In genomic region chr1:31815752-31816484, GRCh38 we compare ENCODE assay signal across 1 cellular context.
TF ChIP-seq lines count a peak whose summit lies in the region.

TSS of gene SPOCD1 (minus strand) at chr1:31816022. CDS start at chr1:31815333, 689 bp downstream.

TF ChIP-seq in K562, 482 proteins besides CTCF, POLR2A, EP300 and RAD21 (continued from another document and continues in another):
- TF ChIP-seq BCLAF1 (IDR thresholded peaks at IDR 0.05; ENCODE audit: borderline replicate concordance in 1 of 2, control insufficient read depth in 1 of 2, low read depth in 2 of 2, low read length in 1 of 2), result no peak
- TF ChIP-seq RBM15 (IDR thresholded peaks at IDR 0.05; ENCODE audit: insufficient read depth, low read length), result no peak
- peak; percentile 68 for TF ChIP-seq L3MBTL2 (IDR thresholded peaks at IDR 0.05)
- TF ChIP-seq SAFB2 (IDR thresholded peaks at IDR 0.05; ENCODE audit: borderline replicate concordance, low read depth, low read length, severe bottlenecking), result no peak
- TF ChIP-seq E2F3 (CRISPR knock-in tag; IDR thresholded peaks at IDR 0.05), result no peak
- TF ChIP-seq LARP7 (IDR thresholded peaks at IDR 0.05), result no peak
- TF ChIP-seq FOXA3 (CRISPR knock-in tag; conservative IDR thresholded peaks at IDR 0.05 in 1 of 2, IDR thresholded peaks at IDR 0.05 in 1 of 2), result no peak
- no peak for TF ChIP-seq ZNF124 (CRISPR knock-in tag; IDR thresholded peaks at IDR 0.05)
- TF ChIP-seq ELF2 (CRISPR knock-in tag; IDR thresholded peaks at IDR 0.05), result peak; percentile 68
- TF ChIP-seq ZNF695 (CRISPR knock-in tag; IDR thresholded peaks at IDR 0.05), result no peak
- no peak for TF ChIP-seq MCM3 (IDR thresholded peaks at IDR 0.05)
- TF ChIP-seq CBX1 (IDR thresholded peaks at IDR 0.05; ENCODE audit: low read depth), result peak; percentile 99
- peak; percentile 92 for TF ChIP-seq TFAP4 (CRISPR knock-in tag; IDR thresholded peaks at IDR 0.05; ENCODE audit: borderline replicate concordance)
- 0 out of 2 replicates have a peak, but pooled peaks have one; percentile 57 for TF ChIP-seq ZNF830 (CRISPR knock-in tag; IDR thresholded peaks at IDR 0.05)
- peak; percentile 67 for TF ChIP-seq ATF3 (IDR thresholded peaks at IDR 0.05)
- peak; percentile 61; the same call in 1 of the 2 replicates for TF ChIP-seq ATF3 (CRISPR knock-in tag; conservative IDR thresholded peaks at IDR 0.05)
- TF ChIP-seq TAF1 (IDR thresholded peaks at IDR 0.05; ENCODE audit: control insufficient read depth, extremely low read depth, insufficient read depth, low read length, severe bottlenecking), result peak; percentile 32
- TF ChIP-seq CLOCK (CRISPR knock-in tag; IDR thresholded peaks at IDR 0.05; ENCODE audit: borderline replicate concordance), result no peak
- TF ChIP-seq ZNF583 (CRISPR knock-in tag; IDR thresholded peaks at IDR 0.05), result peak; percentile 81
- TF ChIP-seq POLR2AphosphoS2 (IDR thresholded peaks at IDR 0.05; ENCODE audit: low read length), result no peak
- peak; percentile 91 to 95 for TF ChIP-seq MAZ (CRISPR knock-in tag; conservative IDR thresholded peaks at IDR 0.05 in 1 of 2, IDR thresholded peaks at IDR 0.05 in 1 of 2)
- no peak for TF ChIP-seq CUX1 (CRISPR knock-in tag; IDR thresholded peaks at IDR 0.05)
- no peak for TF ChIP-seq TCF7L2 (IDR thresholded peaks at IDR 0.05; ENCODE audit: low read depth, low read length)
- no peak for TF ChIP-seq ZNF75A (CRISPR knock-in tag; IDR thresholded peaks at IDR 0.05)
- peak; percentile 72; the same call in 1 of the 2 replicates for TF ChIP-seq NR2F6 (CRISPR knock-in tag; IDR thresholded peaks at IDR 0.05)
- TF ChIP-seq ZNF444 (CRISPR knock-in tag; IDR thresholded peaks at IDR 0.05), result no peak
- no peak for TF ChIP-seq ZNF274 (IDR thresholded peaks at IDR 0.05; ENCODE audit: borderline replicate concordance, low read depth, low read length)
- TF ChIP-seq EGR1 (conservative IDR thresholded peaks at IDR 0.05), result peak; percentile 95
- TF ChIP-seq CBFA2T3 (IDR thresholded peaks at IDR 0.05), result no peak; the same call in 1 of the 2 replicates
- no peak for TF ChIP-seq ZBTB40 (IDR thresholded peaks at IDR 0.05)
- no peak for TF ChIP-seq ZBTB40 (CRISPR knock-in tag; IDR thresholded peaks at IDR 0.05)
- 0 out of 2 replicates have a peak, but pooled peaks have one; percentile 18 for TF ChIP-seq PYGO2 (tag; IDR thresholded peaks at IDR 0.05)
- no peak for TF ChIP-seq SREBF2 (CRISPR knock-in tag; IDR thresholded peaks at IDR 0.05)
- no peak; the same call in 1 of the 2 replicates for TF ChIP-seq STAT5A (IDR thresholded peaks at IDR 0.05; ENCODE audit: borderline replicate concordance, low read length)
- TF ChIP-seq KLF6 (CRISPR knock-in tag; IDR thresholded peaks at IDR 0.05; ENCODE audit: borderline replicate concordance), result peak; percentile 52; the same call in 1 of the 2 replicates
- no peak for TF ChIP-seq RBBP5 (IDR thresholded peaks at IDR 0.05; ENCODE audit: borderline replicate concordance, insufficient read depth, low read length, poor library complexity, severe bottlenecking)
- no peak for TF ChIP-seq ZNF589 (CRISPR knock-in tag; IDR thresholded peaks at IDR 0.05; ENCODE audit: low read depth)
- no peak for TF ChIP-seq ZNF785 (CRISPR knock-in tag; IDR thresholded peaks at IDR 0.05)
- no peak for TF ChIP-seq NCOA4 (IDR thresholded peaks at IDR 0.05; ENCODE audit: partially characterized antibody)
- no peak for TF ChIP-seq C11orf30 (IDR thresholded peaks at IDR 0.05; ENCODE audit: low read depth)
- TF ChIP-seq WHSC1 (IDR thresholded peaks at IDR 0.05; ENCODE audit: low read length), result no peak
- TF ChIP-seq RCOR1 (IDR thresholded peaks at IDR 0.05; ENCODE audit: borderline replicate concordance in 1 of 2, low read depth in 2 of 2, low read length in 2 of 2), result peak; percentile 94 to 99
- TF ChIP-seq POLR2G (IDR thresholded peaks at IDR 0.05; ENCODE audit: low read depth, low read length), result peak; percentile 47
- TF ChIP-seq ZBED1 (IDR thresholded peaks at IDR 0.05), result peak; percentile 87; the same call in 1 of the 2 replicates
- TF ChIP-seq DACH1 (IDR thresholded peaks at IDR 0.05; ENCODE audit: partially characterized antibody), result peak; percentile 68
